ENCODE assay signal across 34 cellular contexts in the genomic region with DNA sequence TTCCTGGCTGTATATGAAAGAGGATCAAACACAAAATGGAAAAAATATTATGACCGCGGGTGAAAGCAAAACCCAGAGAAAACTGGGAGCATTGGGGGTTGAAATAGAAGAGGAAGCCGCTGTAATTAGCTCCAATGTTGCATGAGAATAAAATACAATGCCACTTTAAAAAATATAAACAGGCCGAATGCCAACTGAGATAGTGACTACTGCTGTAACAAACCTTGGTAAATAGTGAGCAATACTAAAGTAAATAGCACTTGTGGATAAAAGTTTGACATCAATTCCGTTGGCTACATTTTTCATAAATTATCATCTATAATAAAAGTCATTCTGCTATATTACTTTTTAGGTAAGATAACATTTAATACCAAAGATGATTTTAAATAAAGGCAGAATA.
"Had no signal": no experiment of that assay in that cellular context is flagged by ENCODE, and none has a peak within 500 bp of the region (broad histone marks: within the 10 kb centered on the region; RNA-seq: fewer than 3 reads in every experiment).

No MANE protein-coding gene starts in this region.

- H3K36me3 ChIP-seq: brain microvascular endothelial cell, cardiac muscle cell, WERI-Rb-1 had no signal

- DNase-seq: activated CD4-positive, alpha-beta memory T cell treated with anti-CD3 and anti-CD28 coated beads, Interleukin-2, amount 10 ng/mL, durations not matched to agents 7 days and 5 days; activated CD4-positive, alpha-beta T cell treated with anti-CD3 and anti-CD28 coated beads for 1 hour; activated CD4-positive, alpha-beta T cell treated with anti-CD3 and anti-CD28 coated beads for 48 hours; activated CD4-positive, CD25-positive, alpha-beta regulatory T cell; activated CD8-positive, alpha-beta memory T cell treated with anti-CD3 and anti-CD28 coated beads for 24 hours; activated CD8-positive, alpha-beta memory T cell treated with anti-CD3 and anti-CD28 coated beads, Interleukin-2, amount 10 ng/mL, durations not matched to agents 7 days and 5 days; activated CD8-positive, alpha-beta memory T cell treated with anti-CD3 and anti-CD28 coated beads, Interleukin-2, amount 50 U/mL, for 48 hours; activated effector memory CD4-positive, alpha-beta T cell treated with Interleukin-2 at 50 U/mL for 16 hours; activated naive CD4-positive, alpha-beta T cell treated with anti-CD3 and anti-CD28 coated beads, Interleukin-2, amount 10 ng/mL, durations not matched to agents 7 days and 5 days; activated naive CD8-positive, alpha-beta T cell treated with anti-CD3 and anti-CD28 coated beads, Interleukin-2, amount 50 U/mL, for 24 hours; activated T-cell treated with anti-CD3 and anti-CD28 coated beads, Interleukin-2, amount 50 U/mL, for 48 hours; aorta; brain microvascular endothelial cell; NCI-H1092 treated with DMSO at 0.1 percent for 48 hours; NCI-H1417; NCI-H146; NCI-H187; NCI-H2029 treated with DMSO at 0.1 percent for 48 hours; NCI-H2107; NCI-H226; NCI-H510A treated with DMSO at 0.1 percent for 48 hours; NCI-H526 treated with DMSO at 0.1 percent for 48 hours; NCI-H774; PC-9; Right ventricle myocardium superior; SW 1271; T-helper 1 cell; T-helper 2 cell; T1000; WERI-Rb-1 had no signal

- FAIRE-seq: RCC 7860 had no signal

- ATAC-seq: activated CD8-positive, alpha-beta memory T cell treated with anti-CD3 and anti-CD28 coated beads, Interleukin-2, amount 10 ng/mL, durations not matched to agents 7 days and 5 days; activated naive CD8-positive, alpha-beta T cell treated with anti-CD3 and anti-CD28 coated beads, Interleukin-2, amount 50 U/mL, for 24 hours had no signal

- H3K27me3 ChIP-seq: brain microvascular endothelial cell, cardiac muscle cell had no signal

- H3K4me3 ChIP-seq: cardiac muscle cell, PC-9 had no signal

- H3K27ac ChIP-seq: brain microvascular endothelial cell, cardiac muscle cell, KMS-11, PC-9, RWPE1, WERI-Rb-1 had no signal
